Comparison of ENCODE assay signal across 26 cellular contexts in genomic region chr2:54419855-54420550, GRCh38. TPM values are rescaled to one million over a fixed set of nuclear protein-coding genes. Genes with fewer than 3 reads are reported as not detected.
DNase-seq lines count a peak whose midpoint lies in the region; ATAC-seq and TF ChIP-seq lines count a peak whose summit lies in the region.
"Had no signal": no experiment of that assay in that cellular context is flagged by ENCODE, and none has a peak within 500 bp of the region (broad histone marks: within the 10 kb centered on the region; RNA-seq: fewer than 3 reads in every experiment).

No MANE protein-coding gene starts in this region.

- H2AFZ ChIP-seq in IMR-90 (replicated peaks; ENCODE audit: low read length, poor library complexity): peak overlapping the region; percentile 77
- peak overlapping the region; percentile 63 for H2AFZ ChIP-seq in fibroblast of lung (ENCODE audit: low read length)
- H2AFZ ChIP-seq in mesenchymal stem cell (ENCODE audit: low read depth, low read length): no peak overlapping the region
- H2AFZ ChIP-seq: hepatocyte had no signal

- H3K4me3 ChIP-seq in IMR-90 (ENCODE audit: insufficient read depth, low read depth, low read length) (no peak overlapping the region), fibroblast of lung (replicated peaks in 1 of 4; ENCODE audit: control extremely low read depth in 1 of 4, insufficient read depth in 1 of 4, low read depth in 3 of 4, low read length in 4 of 4) (no peak overlapping the region), mesenchymal stem cell (ENCODE audit: insufficient read depth in 1 of 2, low read depth in 1 of 2, low read length in 2 of 2) (peak overlapping the region in 1 of 2 experiments; percentile 55), suprapubic skin (no peak overlapping the region)
- H3K4me3 ChIP-seq: hepatocyte, smooth muscle cell, testis had no signal

- H3K27ac Mint-ChIP-seq in activated CD4-positive, alpha-beta memory T cell treated with anti-CD3 and anti-CD28 coated beads, Interleukin-2, amount 10 ng/mL, durations not matched to agents 7 days and 5 days: no peak overlapping the region
- H3K27ac Mint-ChIP-seq: CD4-positive, alpha-beta memory T cell; dendritic cell treated with granulocyte-macrophage colony-stimulating factor and Interleukin-4, amounts not matched to agents 40 ng/mL and 50 ng/mL, for 4 days; IgD-negative memory B cell; T-helper 17 cell had no signal

- H3K36me3 ChIP-seq in IMR-90 (ENCODE audit: control insufficient read depth, insufficient read depth, low read length): no peaks in the 10 kb centered on the region
- no peaks in the 10 kb centered on the region for H3K36me3 ChIP-seq in fibroblast of lung (ENCODE audit: control insufficient read depth, insufficient read depth, low read length)
- H3K36me3 ChIP-seq in mesenchymal stem cell (ENCODE audit: control insufficient read depth in 1 of 2, insufficient read depth in 2 of 2, low read depth in 1 of 2, low read length in 2 of 2): no peaks in the 10 kb centered on the region
- H3K36me3 ChIP-seq in suprapubic skin: no peaks in the 10 kb centered on the region

- H2AK5ac ChIP-seq in IMR-90 (ENCODE audit: low read depth, low read length) (no peak overlapping the region), mesenchymal stem cell (ENCODE audit: low read length, severe bottlenecking) (no peak overlapping the region)

- H3K27me3 Mint-ChIP-seq in activated CD4-positive, alpha-beta memory T cell treated with anti-CD3 and anti-CD28 coated beads, Interleukin-2, amount 10 ng/mL, durations not matched to agents 7 days and 5 days: peaks cover 6% of the 10 kb centered on the region

- TF ChIP-seq POLR2A in IMR-90 (IDR thresholded peaks at IDR 0.05; ENCODE audit: low read depth, low read length): no peak
- TF ChIP-seq POLR2A in suprapubic skin (IDR thresholded peaks at IDR 0.05): no peak

- no peak overlapping the region for H2BK120ac ChIP-seq in IMR-90 (ENCODE audit: low read depth, low read length)
- no peak overlapping the region for H2BK120ac ChIP-seq in mesenchymal stem cell (ENCODE audit: low read depth, low read length)

- H2BK12ac ChIP-seq in mesenchymal stem cell (ENCODE audit: low read length in 2 of 2): no peak overlapping the region

- H3K79me2 ChIP-seq in fibroblast of lung (ENCODE audit: control insufficient read depth, insufficient read depth, low read length): no peaks in the 10 kb centered on the region
- H3K79me2 ChIP-seq: hepatocyte had no signal

- H3K4me2 ChIP-seq in IMR-90 (ENCODE audit: low read depth, low read length): no peak overlapping the region; the same call in 1 of the 2 replicates
- H3K4me2 ChIP-seq in fibroblast of lung (ENCODE audit: extremely low read depth, insufficient read depth, low read length): peak overlapping the region; percentile 62
- no peak overlapping the region for H3K4me2 ChIP-seq in mesenchymal stem cell (ENCODE audit: low read length, poor library complexity, severe bottlenecking)
- H3K4me2 ChIP-seq: hepatocyte, SK-N-SH, smooth muscle cell had no signal

- peak overlapping the region in 1 of 2 experiments; percentile 49; a peak in 1 of 4 replicates for H4K8ac ChIP-seq in IMR-90 (ENCODE audit: low read depth in 2 of 2, low read length in 2 of 2)
- H4K8ac ChIP-seq in mesenchymal stem cell (ENCODE audit: low read length): peak overlapping the region; percentile 64

- H2BK5ac ChIP-seq in IMR-90 (ENCODE audit: low read depth, low read length, poor library complexity, severe bottlenecking) (no peak overlapping the region), mesenchymal stem cell (ENCODE audit: low read depth, low read length, poor library complexity, severe bottlenecking) (no peak overlapping the region)

- H2AK9ac ChIP-seq in IMR-90 (replicated peaks; ENCODE audit: low read depth, low read length, poor library complexity): no peak overlapping the region

- peaks cover 5% of the 10 kb centered on the region; the same call in 1 of the 2 replicates for H3K9me1 ChIP-seq in IMR-90 (ENCODE audit: insufficient read depth, low read length)

- H4K91ac ChIP-seq in IMR-90 (ENCODE audit: insufficient read depth, low read depth, low read length) (no peak overlapping the region), mesenchymal stem cell (ENCODE audit: low read length) (no peak overlapping the region)

- H3K9me3 ChIP-seq in IMR-90 (ENCODE audit: control insufficient read depth, insufficient read depth, low read length): no peaks in the 10 kb centered on the region
- no peaks in the 10 kb centered on the region for H3K9me3 ChIP-seq in fibroblast of lung (ENCODE audit: control insufficient read depth, insufficient read depth, low read depth, low read length)
- H3K9me3 ChIP-seq in mesenchymal stem cell (ENCODE audit: control insufficient read depth, low read length): no peaks in the 10 kb centered on the region
- no peaks in the 10 kb centered on the region for H3K9me3 ChIP-seq in suprapubic skin
- H3K9me3 ChIP-seq: SK-N-SH, testis had no signal

- H3K79me1 ChIP-seq in IMR-90 (ENCODE audit: low read depth in 1 of 2, low read length in 2 of 2) (no peaks in the 10 kb centered on the region), mesenchymal stem cell (replicated peaks; ENCODE audit: low read length, poor library complexity, severe bottlenecking) (no peaks in the 10 kb centered on the region)

- no peak overlapping the region for H3K27ac ChIP-seq in IMR-90 (ENCODE audit: insufficient read depth, low read length)
- peak overlapping the region; percentile 27 for H3K27ac ChIP-seq in fibroblast of lung (ENCODE audit: insufficient read depth, low read length)
- H3K27ac ChIP-seq in mesenchymal stem cell (ENCODE audit: low read length, poor library complexity, severe bottlenecking): no peak overlapping the region
- peak overlapping the region; percentile 57 for H3K27ac ChIP-seq in suprapubic skin
- H3K27ac ChIP-seq: hepatocyte, RWPE1 had no signal

- TF ChIP-seq CTCF in IMR-90 (conservative IDR thresholded peaks at IDR 0.05; ENCODE audit: low read depth, low read length) (no peak), fibroblast of lung (conservative IDR thresholded peaks at IDR 0.05 in 1 of 2, IDR thresholded peaks at IDR 0.05 in 1 of 2; ENCODE audit: low read depth in 1 of 2, low read length in 2 of 2) (no peak), suprapubic skin (IDR thresholded peaks at IDR 0.05) (no peak)

- H3K4ac ChIP-seq in IMR-90 (ENCODE audit: low read depth, low read length): no peak overlapping the region
- no peak overlapping the region for H3K4ac ChIP-seq in mesenchymal stem cell (ENCODE audit: low read depth in 1 of 2, low read length in 2 of 2)

- peaks cover 2% of the 10 kb centered on the region for H3K36me3 Mint-ChIP-seq in activated CD4-positive, alpha-beta memory T cell treated with anti-CD3 and anti-CD28 coated beads, Interleukin-2, amount 10 ng/mL, durations not matched to agents 7 days and 5 days (ENCODE audit: low read depth)
- H3K36me3 Mint-ChIP-seq: CD4-positive, alpha-beta memory T cell had no signal

- peak; percentile 35; the same call in 1 of the 2 replicates for ATAC-seq in IMR-90 (ENCODE audit: low read depth)
- ATAC-seq: T-helper 17 cell had no signal

- BruUV-seq in IMR-90 (replicated peaks; lab: Mats Ljungman, UMichigan): no TSS peak

- WGBS in IMR-90 (ENCODE audit: extremely low coverage in 2 of 2, insufficient read length in 1 of 2), 2 experiments: 10% methylated on average over 2 of the region's 9 CpGs; no CpG with 5 or more reads in 1 of the 2 experiments
- WGBS in mesenchymal stem cell: 91% methylated on average over 7 of the region's 9 CpGs
- WGBS in suprapubic skin: 62% methylated on average over 9 of the region's 9 CpGs

- no peak for TF ChIP-seq EP300 in suprapubic skin (IDR thresholded peaks at IDR 0.05)

- peaks cover 15% of the 10 kb centered on the region for H3K4me1 Mint-ChIP-seq in activated CD4-positive, alpha-beta memory T cell treated with anti-CD3 and anti-CD28 coated beads, Interleukin-2, amount 10 ng/mL, durations not matched to agents 7 days and 5 days

- dilution Hi-C loops in IMR-90 (cut with HindIII; ENCODE audit: low sequenced_read_pairs, unreplicated experiment): no loop called here

- no peak overlapping the region for H3K4me3 Mint-ChIP-seq in activated CD4-positive, alpha-beta memory T cell treated with anti-CD3 and anti-CD28 coated beads, Interleukin-2, amount 10 ng/mL, durations not matched to agents 7 days and 5 days
- H3K4me3 Mint-ChIP-seq: CD4-positive, alpha-beta memory T cell; dendritic cell treated with granulocyte-macrophage colony-stimulating factor and Interleukin-4, amounts not matched to agents 40 ng/mL and 50 ng/mL, for 4 days; IgD-negative memory B cell; T-helper 17 cell had no signal

- no peak for TF ChIP-seq RAD21 in IMR-90 (IDR thresholded peaks at IDR 0.05; ENCODE audit: low read length)

- POLR2A ChIA-PET in IMR-90 (lab: Charles Lee; ENCODE audit: unreplicated experiment): no interaction called here
- POLR2A ChIA-PET in activated CD4-positive, alpha-beta memory T cell treated with anti-CD3 and anti-CD28 coated beads, Interleukin-2, amount 10 ng/mL, durations not matched to agents 7 days and 5 days (lab: Charles Lee): no interaction called here

- CTCF ChIA-PET in IMR-90 (lab: Yijun Ruan, JAX): no interaction called here
- CTCF ChIA-PET in activated CD4-positive, alpha-beta memory T cell treated with anti-CD3 and anti-CD28 coated beads, Interleukin-2, amount 10 ng/mL, durations not matched to agents 7 days and 5 days (lab: Charles Lee): no interaction called here

- in situ Hi-C loops in IMR-90 (cut with MboI; ENCODE audit: low sequenced_read_pairs): no loop called here

- peaks cover 4% of the 10 kb centered on the region; the same call in 1 of the 2 replicates for H3K27me3 ChIP-seq in IMR-90 (ENCODE audit: control insufficient read depth, insufficient read depth, low read length)
- H3K27me3 ChIP-seq in fibroblast of lung (ENCODE audit: control insufficient read depth, insufficient read depth, low read length): no peaks in the 10 kb centered on the region
- H3K27me3 ChIP-seq in mesenchymal stem cell (ENCODE audit: control insufficient read depth in 1 of 2, insufficient read depth in 1 of 2, low read length in 2 of 2): no peaks in the 10 kb centered on the region
- H3K27me3 ChIP-seq in suprapubic skin: no peaks in the 10 kb centered on the region
- H3K27me3 ChIP-seq: hepatocyte, testis had no signal

- intact Hi-C loops in IMR-90 (cut with micrococcal nuclease): loop anchor here (5.0 kb wide), 1 partner anchor 68 kb away; no protein-coding TSS in a partner anchor

- H2BK15ac ChIP-seq in IMR-90 (ENCODE audit: low read depth, low read length): no peak overlapping the region
- no peak overlapping the region for H2BK15ac ChIP-seq in mesenchymal stem cell (ENCODE audit: low read depth, poor library complexity, severe bottlenecking)

- H3K9ac ChIP-seq in IMR-90 (ENCODE audit: low read depth, low read length): no peak overlapping the region
- H3K9ac ChIP-seq in fibroblast of lung (ENCODE audit: insufficient read depth, low read length): no peak overlapping the region
- peak overlapping the region; percentile 63 for H3K9ac ChIP-seq in mesenchymal stem cell (ENCODE audit: low read length)
- H3K9ac ChIP-seq: SK-N-SH had no signal

- H3K9me3 Mint-ChIP-seq in activated CD4-positive, alpha-beta memory T cell treated with anti-CD3 and anti-CD28 coated beads, Interleukin-2, amount 10 ng/mL, durations not matched to agents 7 days and 5 days: peaks cover 10% of the 10 kb centered on the region
- H3K9me3 Mint-ChIP-seq: dendritic cell treated with granulocyte-macrophage colony-stimulating factor and Interleukin-4, amounts not matched to agents 40 ng/mL and 50 ng/mL, for 4 days had no signal

- no peak overlapping the region for H3K18ac ChIP-seq in IMR-90 (ENCODE audit: low read depth, low read length)
- no peak overlapping the region for H3K18ac ChIP-seq in mesenchymal stem cell (ENCODE audit: low read depth in 1 of 2, low read length in 2 of 2)

- H3K14ac ChIP-seq in IMR-90 (replicated peaks; ENCODE audit: low read depth, low read length) (no peak overlapping the region), mesenchymal stem cell (ENCODE audit: low read length in 2 of 2) (no peak overlapping the region)

- H4K20me1 ChIP-seq in IMR-90 (ENCODE audit: insufficient read depth, low read length): no peaks in the 10 kb centered on the region
- no peaks in the 10 kb centered on the region for H4K20me1 ChIP-seq in fibroblast of lung (ENCODE audit: control insufficient read depth, extremely low read depth, insufficient read depth, low read length)

- H2BK20ac ChIP-seq in IMR-90 (ENCODE audit: low read depth, low read length): no peak overlapping the region

- DNase-seq in IMR-90 (no peak), fibroblast of lung (ENCODE audit: low read depth in 2 of 2) (no peak), mesenchymal stem cell (no peak), suprapubic skin (ENCODE audit: low spot score in 2 of 2) (no peak), MV-4-11 (lab: John Stamatoyannopoulos, UW) (no peak), GDM1 (lab: John Stamatoyannopoulos, UW) (no peak)
- DNase-seq in activated CD4-positive, alpha-beta memory T cell treated with anti-CD3 and anti-CD28 coated beads, Interleukin-2, amount 10 ng/mL, durations not matched to agents 7 days and 5 days: no peak
- DNase-seq: activated CD4-positive, alpha-beta T cell treated with anti-CD3 and anti-CD28 coated beads for 48 hours; activated naive CD4-positive, alpha-beta T cell treated with Interleukin-2 at 50 U/mL for 16 hours; activated T-cell treated with anti-CD3 and anti-CD28 coated beads, Interleukin-2, amount 50 U/mL, for 48 hours; AML-193; caudate nucleus; CD4-positive, alpha-beta memory T cell; DMS 273 treated with DMSO at 0.1 percent for 48 hours; mammary epithelial cell; NCI-H1105; NCI-H2029; NCI-H226; SK-N-SH; T-helper 17 cell; testis had no signal

- no peak overlapping the region for H3K23ac ChIP-seq in IMR-90 (ENCODE audit: low read depth, low read length)
- no peak overlapping the region for H3K23ac ChIP-seq in mesenchymal stem cell (ENCODE audit: low read length in 2 of 2)

- H3K4me1 ChIP-seq in IMR-90 (ENCODE audit: control insufficient read depth, insufficient read depth, low read length): no peaks in the 10 kb centered on the region
- H3K4me1 ChIP-seq in fibroblast of lung (ENCODE audit: control insufficient read depth, extremely low read depth, insufficient read depth, low read length): peaks cover 4% of the 10 kb centered on the region
- H3K4me1 ChIP-seq in mesenchymal stem cell (ENCODE audit: control insufficient read depth, insufficient read depth, low read depth, low read length): no peaks in the 10 kb centered on the region
- peaks cover 31% of the 10 kb centered on the region for H3K4me1 ChIP-seq in suprapubic skin

- no peak overlapping the region for H4K5ac ChIP-seq in IMR-90 (ENCODE audit: low read depth, low read length)

- H3K56ac ChIP-seq in IMR-90 (ENCODE audit: extremely low read depth, insufficient read depth, low read length): no peak overlapping the region

RNA-seq across cellular contexts. Expression of gene SPTBN1, which starts 36.1 kb away (rescaled TPM):
- 230 and 241 TPM in 2 replicates for total RNA-seq in IMR-90 (2012; rRNA removed)
- 46.0 and 49.1 TPM in 2 replicates for polyA plus RNA-seq in IMR-90 (2012; rRNA removed)
- 12.4 and 14.0 TPM in 2 replicates for polyA plus RNA-seq in IMR-90 (2012; cell fraction: cytosol; rRNA removed)
- 94.7 and 199 TPM in 2 replicates for polyA plus RNA-seq in IMR-90 (2012; cell fraction: nucleus; rRNA removed; ENCODE audit: low replicate concordance)
- total RNA-seq in fibroblast of lung: 229 and 325 TPM in 2 replicates
- polyA plus RNA-seq in fibroblast of lung: 112 and 123 TPM in 2 replicates
- 139 and 178 TPM in 2 replicates for polyA plus RNA-seq in fibroblast of lung (2012)
- 262 and 389 TPM in 2 replicates for polyA minus RNA-seq in fibroblast of lung (ENCODE audit: low replicate concordance)
- 97.4 TPM for polyA plus RNA-seq in mesenchymal stem cell (2013, experiment 1 of 2)
- polyA plus RNA-seq in mesenchymal stem cell (2013, experiment 2 of 2): 89.2 TPM
- 100 to 1,000 TPM; 173 to 250 (median 203) TPM for total RNA-seq in suprapubic skin
- total RNA-seq in activated CD4-positive, alpha-beta memory T cell treated with anti-CD3 and anti-CD28 coated beads, Interleukin-2, amount 10 ng/mL, durations not matched to agents 7 days and 5 days: 100 to 1,000 TPM; 112 TPM

Comparison
In these comparisons a context has a peak if more than half of its experiments do, and no peak if none do; other contexts are left out.
1. H3K27ac ChIP-seq: peak in fibroblast of lung (single experiment) and suprapubic skin (single experiment); none in IMR-90 (single experiment) and mesenchymal stem cell (single experiment).